ENCODE assay signal across 33 cellular contexts in genomic region chr11:1805525-1805924, GRCh38. TPM values are rescaled to one million over a fixed set of nuclear protein-coding genes. Genes with fewer than 3 reads are reported as not detected.
"Had no signal": no experiment of that assay in that cellular context is flagged by ENCODE, and none has a peak within 500 bp of the region (broad histone marks: within the 10 kb centered on the region; RNA-seq: fewer than 3 reads in every experiment).

No MANE protein-coding gene starts in this region.

- H3K27ac Mint-ChIP-seq: dendritic cell treated with granulocyte-macrophage colony-stimulating factor and Interleukin-4, amounts not matched to agents 40 ng/mL and 50 ng/mL, for 4 days; effector memory CD8-positive, alpha-beta T cell; endodermal cell; mesothelial cell of epicardium; naive B cell; naive thymus-derived CD8-positive, alpha-beta T cell had no signal

- H3K36me3 ChIP-seq: esophagus squamous epithelium, gastrocnemius medialis, heart right ventricle, left lung, lower lobe of right lung had no signal

- ATAC-seq: effector memory CD8-positive, alpha-beta T cell; esophagus mucosa; gastrocnemius medialis; heart right ventricle; left cardiac atrium; left lung; left ventricle myocardium superior; lower lobe of right lung; mucosa of descending colon; naive thymus-derived CD8-positive, alpha-beta T cell had no signal

- H3K4me1 Mint-ChIP-seq: naive B cell had no signal

- H3K4me1 ChIP-seq: gastrocnemius medialis, lower lobe of right lung had no signal

- FAIRE-seq: endometrium, islet of Langerhans, keratinocyte had no signal

- H3K9me3 ChIP-seq: esophagus squamous epithelium, gastrocnemius medialis, heart right ventricle, left lung, lower lobe of right lung, mucosa of descending colon had no signal

- H3K4me3 Mint-ChIP-seq: dendritic cell treated with granulocyte-macrophage colony-stimulating factor and Interleukin-4, amounts not matched to agents 40 ng/mL and 50 ng/mL, for 4 days; effector memory CD8-positive, alpha-beta T cell; endodermal cell; mesothelial cell of epicardium; naive B cell; naive thymus-derived CD8-positive, alpha-beta T cell had no signal

- H3K36me3 Mint-ChIP-seq: mesothelial cell of epicardium; naive B cell; naive thymus-derived CD8-positive, alpha-beta T cell had no signal

- H3K27ac ChIP-seq: epithelial cell of prostate, esophagus squamous epithelium, gastrocnemius medialis, heart right ventricle, left lung, lower lobe of right lung had no signal

- H3K9me3 Mint-ChIP-seq: effector memory CD8-positive, alpha-beta T cell; mesothelial cell of epicardium; naive B cell had no signal

- H3K4me3 ChIP-seq: esophagus squamous epithelium, gastrocnemius medialis, heart right ventricle, left lung, lower lobe of right lung, mucosa of descending colon had no signal

- DNase-seq: cortex of kidney; effector CD8-positive, alpha-beta T cell; effector memory CD8-positive, alpha-beta T cell; endodermal cell; erythroblast; esophagus squamous epithelium; foreskin fibroblast; foreskin melanocyte; gastrocnemius medialis; glutamatergic neuron; head of caudate nucleus; heart right ventricle; hippocampal formation; left cardiac atrium; left lung; left ventricle myocardium superior; lower lobe of right lung; mesenchymal stem cell; mucosa of descending colon; naive B cell; naive thymus-derived CD8-positive, alpha-beta T cell had no signal

RNA-seq across cellular contexts. Expression of gene SYT8, which starts 29.3 kb away (rescaled TPM):
- total RNA-seq: endodermal cell; gastrocnemius medialis; glomerular endothelial cell; heart right ventricle; left cardiac atrium; left ventricle myocardium superior; lung microvascular endothelial cell; mesenteric fat pad; naive thymus-derived CD8-positive, alpha-beta T cell had no signal
- polyA plus RNA-seq: heart right ventricle; naive thymus-derived CD8-positive, alpha-beta T cell had no signal

RNA-seq across cellular contexts. Expression of gene TNNI2, which starts 33.3 kb away (rescaled TPM):
- total RNA-seq: dermis microvascular lymphatic vessel endothelial cell; endodermal cell; glomerular endothelial cell; kidney epithelial cell; left ventricle myocardium superior; lung microvascular endothelial cell; naive thymus-derived CD8-positive, alpha-beta T cell had no signal
- polyA plus RNA-seq: naive thymus-derived CD8-positive, alpha-beta T cell had no signal

RNA-seq across cellular contexts. Expression of gene LSP1, which starts 47.4 kb away (rescaled TPM):
- total RNA-seq: endodermal cell, kidney epithelial cell, lung microvascular endothelial cell had no signal

RNA-seq across cellular contexts. Expression of gene IFITM10, which starts 55.1 kb away (rescaled TPM):
- total RNA-seq: glomerular endothelial cell had no signal
